Comparison of ENCODE assay signal across 1 cellular context in the genomic region with DNA sequence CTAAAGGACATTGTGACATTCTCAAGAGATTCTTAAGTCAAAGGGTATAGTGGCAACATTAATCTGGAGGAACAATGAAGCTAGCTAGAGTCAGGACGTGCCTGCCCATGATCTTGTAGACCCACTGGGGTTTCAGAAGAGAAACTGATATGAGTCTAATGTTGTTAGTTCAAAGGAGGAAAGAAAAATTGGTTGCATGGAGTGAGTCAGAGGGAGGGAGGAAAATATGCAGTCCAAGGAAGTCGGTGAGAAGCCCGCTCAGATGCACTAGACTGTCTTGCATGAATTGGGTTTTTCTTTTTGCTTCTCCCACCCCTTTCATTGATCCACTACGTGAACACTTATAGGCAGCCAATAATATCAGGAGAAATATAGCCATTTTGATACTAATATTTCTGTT.
TF ChIP-seq lines count a peak whose summit lies in the region.

No MANE protein-coding gene starts in this region.

TF ChIP-seq in endothelial cell of umbilical vein, 7 proteins besides CTCF, POLR2A, EP300 and RAD21:
- TF ChIP-seq FOS (IDR thresholded peaks at IDR 0.05; ENCODE audit: borderline replicate concordance, insufficient read depth, low read length) (no peak), GATA2 (IDR thresholded peaks at IDR 0.05; ENCODE audit: insufficient read depth, insufficient read length, low read depth, low read length) (no peak), MYC (IDR thresholded peaks at IDR 0.05; ENCODE audit: low read depth, low read length) (no peak), EZH2 (IDR thresholded peaks at IDR 0.05; ENCODE audit: borderline replicate concordance, low read depth, low read length, severe bottlenecking) (no peak), POLR2AphosphoS5 (IDR thresholded peaks at IDR 0.05; ENCODE audit: insufficient read depth, low read depth, low read length) (no peak), JUN (IDR thresholded peaks at IDR 0.05; ENCODE audit: borderline replicate concordance, insufficient read depth, insufficient read length, low read depth) (no peak)
- TF ChIP-seq, protein P1, sequence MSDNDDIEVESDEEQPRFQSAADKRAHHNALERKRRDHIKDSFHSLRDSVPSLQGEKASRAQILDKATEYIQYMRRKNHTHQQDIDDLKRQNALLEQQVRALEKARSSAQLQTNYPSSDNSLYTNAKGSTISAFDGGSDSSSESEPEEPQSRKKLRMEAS (IDR thresholded peaks at IDR 0.05; ENCODE audit: insufficient read depth, insufficient read length): no peak
